21 cellular contexts compared by ENCODE assay signal in the genomic region with DNA sequence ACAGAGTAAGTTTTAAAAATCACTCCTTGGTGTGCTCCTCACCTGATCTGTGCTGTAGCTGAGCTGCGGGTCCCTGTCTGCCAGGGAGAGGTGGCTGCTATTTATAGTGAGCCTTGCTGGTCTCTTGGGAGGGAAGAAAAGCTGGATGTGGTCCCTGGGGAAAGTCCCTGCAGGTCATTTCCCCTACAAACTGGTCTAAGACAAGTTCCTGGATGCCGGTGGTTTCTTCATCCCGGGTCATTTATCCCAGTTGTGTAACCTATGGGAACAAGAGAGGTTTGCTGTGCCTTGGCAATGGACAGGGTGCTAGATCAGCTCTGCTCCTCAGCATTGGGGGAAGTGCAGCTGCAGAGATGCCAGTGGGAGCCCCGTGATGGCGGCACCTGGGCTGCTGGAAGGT. TPM values are rescaled to one million over a fixed set of nuclear protein-coding genes. Genes with fewer than 3 reads are reported as not detected.
DNase-seq lines count a peak whose midpoint lies in the region; ATAC-seq and TF ChIP-seq lines count a peak whose summit lies in the region.
"Had no signal": no experiment of that assay in that cellular context is flagged by ENCODE, and none has a peak within 500 bp of the region (broad histone marks: within the 10 kb centered on the region; RNA-seq: fewer than 3 reads in every experiment).

A gene (minus strand): TSS at position 108 of the 400 bp plus-strand sequence. CDS start 657 bp downstream, outside the sequence.

- no peak within 1 kb of the TSS for H3K4me3 Mint-ChIP-seq in activated CD8-positive, alpha-beta T cell treated with anti-CD3 and anti-CD28 coated beads, Interleukin-2, amount 10 ng/mL, durations not matched to agents 7 days and 5 days
- no peak within 1 kb of the TSS for H3K4me3 Mint-ChIP-seq in activated CD8-positive, alpha-beta T cell treated with anti-CD3 and anti-CD28 coated beads for 36 hours
- H3K4me3 Mint-ChIP-seq in activated T-helper 2 cell treated with anti-CD3 and anti-CD28 coated beads, Interferon-gamma antibody, Interleukin-2, Interleukin-4, amounts not matched to agents 10 μg/mL and 5 μg/mL and 100 μg/mL, durations not matched to agents 14 hours and 24 hours and 36 hours (ENCODE audit: low read depth), result no peak within 1 kb of the TSS
- H3K4me3 Mint-ChIP-seq in activated CD4-positive, alpha-beta T cell treated with anti-CD3 and anti-CD28 coated beads, Interleukin-2, amount 10 ng/mL, durations not matched to agents 24 days and 14 days, result no peak within 1 kb of the TSS

- no peaks in the 10 kb centered on the region for H3K36me3 Mint-ChIP-seq in activated CD8-positive, alpha-beta T cell treated with anti-CD3 and anti-CD28 coated beads, Interleukin-2, amount 10 ng/mL, durations not matched to agents 7 days and 5 days (ENCODE audit: low read depth)
- H3K36me3 Mint-ChIP-seq in activated CD8-positive, alpha-beta T cell treated with anti-CD3 and anti-CD28 coated beads for 36 hours (ENCODE audit: low read depth), result no peaks in the 10 kb centered on the region
- no peaks in the 10 kb centered on the region for H3K36me3 Mint-ChIP-seq in activated T-helper 2 cell treated with anti-CD3 and anti-CD28 coated beads, Interferon-gamma antibody, Interleukin-2, Interleukin-4, amounts not matched to agents 10 μg/mL and 5 μg/mL and 100 μg/mL, durations not matched to agents 14 hours and 24 hours and 36 hours (ENCODE audit: low read depth)
- H3K36me3 Mint-ChIP-seq in activated CD4-positive, alpha-beta T cell treated with anti-CD3 and anti-CD28 coated beads, Interleukin-2, amount 10 ng/mL, durations not matched to agents 24 days and 14 days (ENCODE audit: low read depth), result no peaks in the 10 kb centered on the region

- no peaks in the 10 kb centered on the region for H4K20me1 ChIP-seq in osteoblast (ENCODE audit: insufficient read depth, low read length)

- H3K27me3 Mint-ChIP-seq in activated CD8-positive, alpha-beta T cell treated with anti-CD3 and anti-CD28 coated beads, Interleukin-2, amount 10 ng/mL, durations not matched to agents 7 days and 5 days (ENCODE audit: low read depth), result peaks cover 4% of the 10 kb centered on the region
- no peaks in the 10 kb centered on the region for H3K27me3 Mint-ChIP-seq in activated CD8-positive, alpha-beta T cell treated with anti-CD3 and anti-CD28 coated beads for 36 hours
- H3K27me3 Mint-ChIP-seq in activated T-helper 2 cell treated with anti-CD3 and anti-CD28 coated beads, Interferon-gamma antibody, Interleukin-2, Interleukin-4, amounts not matched to agents 10 μg/mL and 5 μg/mL and 100 μg/mL, durations not matched to agents 14 hours and 24 hours and 36 hours (ENCODE audit: low read depth), result peaks cover 2% of the 10 kb centered on the region
- peaks cover 2% of the 10 kb centered on the region for H3K27me3 Mint-ChIP-seq in activated CD4-positive, alpha-beta T cell treated with anti-CD3 and anti-CD28 coated beads, Interleukin-2, amount 10 ng/mL, durations not matched to agents 24 days and 14 days
- H3K27me3 Mint-ChIP-seq: activated T-helper 17 cell treated with anti-CD3 and anti-CD28 coated beads, Interleukin-2, amount 50 U/mL, for 72 hours had no signal

- H3K27ac Mint-ChIP-seq in activated CD8-positive, alpha-beta T cell treated with anti-CD3 and anti-CD28 coated beads, Interleukin-2, amount 10 ng/mL, durations not matched to agents 7 days and 5 days, result no peak within 1 kb of the TSS
- H3K27ac Mint-ChIP-seq in activated CD8-positive, alpha-beta T cell treated with anti-CD3 and anti-CD28 coated beads for 36 hours, result no peak within 1 kb of the TSS
- H3K27ac Mint-ChIP-seq in activated T-helper 2 cell treated with anti-CD3 and anti-CD28 coated beads, Interferon-gamma antibody, Interleukin-2, Interleukin-4, amounts not matched to agents 10 μg/mL and 5 μg/mL and 100 μg/mL, durations not matched to agents 14 hours and 24 hours and 36 hours, result no peak within 1 kb of the TSS
- no peak within 1 kb of the TSS for H3K27ac Mint-ChIP-seq in activated CD4-positive, alpha-beta T cell treated with anti-CD3 and anti-CD28 coated beads, Interleukin-2, amount 10 ng/mL, durations not matched to agents 24 days and 14 days

- no peaks in the 10 kb centered on the region for H3K9me3 ChIP-seq in osteoblast (ENCODE audit: low read depth, low read length)
- H3K9me3 ChIP-seq: prostate gland, upper lobe of right lung had no signal

- CTCF ChIA-PET in activated CD8-positive, alpha-beta T cell treated with anti-CD3 and anti-CD28 coated beads, Interleukin-2, amount 10 ng/mL, durations not matched to agents 7 days and 5 days (lab: Charles Lee), result interaction anchor here (0.6 kb wide), 1 partner anchor 279 kb away, joined by 4 read pairs; no protein-coding TSS in a partner anchor
- CTCF ChIA-PET in activated CD8-positive, alpha-beta T cell treated with anti-CD3 and anti-CD28 coated beads for 36 hours (lab: Charles Lee), result interaction anchor here (0.9 kb wide), 1 partner anchor 87 kb away, joined by 3 read pairs; no protein-coding TSS in a partner anchor

- H3K27me3 ChIP-seq in osteoblast (ENCODE audit: insufficient read depth, low read length), result no peaks in the 10 kb centered on the region
- H3K27me3 ChIP-seq: brain microvascular endothelial cell, upper lobe of right lung had no signal

- no peaks in the 10 kb centered on the region for H3K36me3 ChIP-seq in osteoblast (ENCODE audit: insufficient read depth, low read length)
- H3K36me3 ChIP-seq: brain microvascular endothelial cell, prostate gland, upper lobe of right lung had no signal

- POLR2A ChIA-PET in activated CD8-positive, alpha-beta T cell treated with anti-CD3 and anti-CD28 coated beads, Interleukin-2, amount 10 ng/mL, durations not matched to agents 7 days and 5 days (lab: Charles Lee), result no interaction called here
- POLR2A ChIA-PET in activated CD8-positive, alpha-beta T cell treated with anti-CD3 and anti-CD28 coated beads for 36 hours (lab: Charles Lee), result no interaction called here

- H3K4me1 Mint-ChIP-seq in activated CD8-positive, alpha-beta T cell treated with anti-CD3 and anti-CD28 coated beads, Interleukin-2, amount 10 ng/mL, durations not matched to agents 7 days and 5 days (ENCODE audit: low read depth), result peaks cover 37% of the 10 kb centered on the region
- H3K4me1 Mint-ChIP-seq in activated CD8-positive, alpha-beta T cell treated with anti-CD3 and anti-CD28 coated beads for 36 hours (ENCODE audit: low read depth), result peaks cover 8% of the 10 kb centered on the region
- H3K4me1 Mint-ChIP-seq in activated T-helper 2 cell treated with anti-CD3 and anti-CD28 coated beads, Interferon-gamma antibody, Interleukin-2, Interleukin-4, amounts not matched to agents 10 μg/mL and 5 μg/mL and 100 μg/mL, durations not matched to agents 14 hours and 24 hours and 36 hours (ENCODE audit: low read depth), result peaks cover 31% of the 10 kb centered on the region
- H3K4me1 Mint-ChIP-seq in activated CD4-positive, alpha-beta T cell treated with anti-CD3 and anti-CD28 coated beads, Interleukin-2, amount 10 ng/mL, durations not matched to agents 24 days and 14 days, result peaks cover 28% of the 10 kb centered on the region

- H3K4me2 ChIP-seq in osteoblast (ENCODE audit: insufficient read depth, low read length), result no peak within 1 kb of the TSS

- no peaks in the 10 kb centered on the region for H3K79me2 ChIP-seq in osteoblast (ENCODE audit: insufficient read depth, low read length)

- peak; percentile 13 for DNase-seq in activated CD8-positive, alpha-beta T cell treated with anti-CD3 and anti-CD28 coated beads, Interleukin-2, amount 10 ng/mL, durations not matched to agents 7 days and 5 days
- DNase-seq in activated CD8-positive, alpha-beta T cell treated with anti-CD3 and anti-CD28 coated beads for 36 hours, result no peak
- peak; percentile 16 for DNase-seq in fibroblast of gingiva (ENCODE audit: low read depth)
- DNase-seq in mesenteric fat pad (ENCODE audit: low spot score), result no peak
- DNase-seq in activated T-helper 2 cell treated with anti-CD3 and anti-CD28 coated beads, Interferon-gamma antibody, Interleukin-2, Interleukin-4, amounts not matched to agents 10 μg/mL and 5 μg/mL and 100 μg/mL, durations not matched to agents 14 hours and 24 hours and 36 hours (ENCODE audit: low spot score), result no peak
- DNase-seq in osteoblast (ENCODE audit: insufficient read length, low spot score, missing footprints), result no peak
- no peak for DNase-seq in activated CD4-positive, alpha-beta T cell treated with anti-CD3 and anti-CD28 coated beads, Interleukin-2, amount 10 ng/mL, durations not matched to agents 24 days and 14 days
- DNase-seq: brain microvascular endothelial cell; EL; midbrain; NCI-H1105 treated with DMSO at 0.1 percent for 48 hours; NCI-H748 treated with DMSO at 0.1 percent for 48 hours; SIG-M5; stimulated activated CD4-positive, alpha-beta T cell treated with anti-CD3 and anti-CD28 coated beads, Interleukin-4, amount 100 ng/mL, for 24 hours; stimulated activated naive CD8-positive, alpha-beta T cell treated with anti-CD3 and anti-CD28 coated beads, Interleukin-15, amount 100 ng/mL, for 72 hours; upper lobe of right lung had no signal

- H3K4me3 ChIP-seq in osteoblast (ENCODE audit: insufficient read depth, low read length), result no peak within 1 kb of the TSS
- H3K4me3 ChIP-seq: prostate gland, upper lobe of right lung had no signal

- no peaks in the 10 kb centered on the region for H3K9me3 Mint-ChIP-seq in activated CD8-positive, alpha-beta T cell treated with anti-CD3 and anti-CD28 coated beads, Interleukin-2, amount 10 ng/mL, durations not matched to agents 7 days and 5 days (ENCODE audit: insufficient read depth)
- no peaks in the 10 kb centered on the region for H3K9me3 Mint-ChIP-seq in activated CD8-positive, alpha-beta T cell treated with anti-CD3 and anti-CD28 coated beads for 36 hours
- H3K9me3 Mint-ChIP-seq in activated T-helper 2 cell treated with anti-CD3 and anti-CD28 coated beads, Interferon-gamma antibody, Interleukin-2, Interleukin-4, amounts not matched to agents 10 μg/mL and 5 μg/mL and 100 μg/mL, durations not matched to agents 14 hours and 24 hours and 36 hours, result no peaks in the 10 kb centered on the region
- no peaks in the 10 kb centered on the region for H3K9me3 Mint-ChIP-seq in activated CD4-positive, alpha-beta T cell treated with anti-CD3 and anti-CD28 coated beads, Interleukin-2, amount 10 ng/mL, durations not matched to agents 24 days and 14 days
- H3K9me3 Mint-ChIP-seq: activated T-helper 17 cell treated with anti-CD3 and anti-CD28 coated beads, Interleukin-2, amount 50 U/mL, for 72 hours had no signal

- H3K4me1 ChIP-seq in osteoblast (ENCODE audit: insufficient read depth, low read length), result no peaks in the 10 kb centered on the region
- H3K4me1 ChIP-seq: prostate gland, upper lobe of right lung had no signal

- no peak for ATAC-seq in activated CD8-positive, alpha-beta T cell treated with anti-CD3 and anti-CD28 coated beads, Interleukin-2, amount 10 ng/mL, durations not matched to agents 7 days and 5 days
- no peak for ATAC-seq in activated CD8-positive, alpha-beta T cell treated with anti-CD3 and anti-CD28 coated beads for 36 hours
- no peak for ATAC-seq in GM18502 (IDR thresholded peaks at IDR 0.05; ENCODE audit: poor library complexity, unreplicated experiment)
- ATAC-seq: activated T-helper 17 cell treated with anti-CD3 and anti-CD28 coated beads, Interleukin-2, amount 50 U/mL, for 72 hours; stimulated activated naive CD8-positive, alpha-beta T cell treated with anti-CD3 and anti-CD28 coated beads, Interleukin-15, amount 100 ng/mL, for 72 hours; upper lobe of right lung had no signal

- intact Hi-C loops in activated CD8-positive, alpha-beta T cell treated with anti-CD3 and anti-CD28 coated beads for 36 hours (cut with micrococcal nuclease), result no loop called here
- intact Hi-C loops in activated T-helper 2 cell treated with anti-CD3 and anti-CD28 coated beads, Interferon-gamma antibody, Interleukin-2, Interleukin-4, amounts not matched to agents 10 μg/mL and 5 μg/mL and 100 μg/mL, durations not matched to agents 14 hours and 24 hours and 36 hours (cut with micrococcal nuclease), result loop anchor here (10.0 kb wide), 1 partner anchor 486 kb away; no protein-coding TSS in a partner anchor
- intact Hi-C loops in activated CD4-positive, alpha-beta T cell treated with anti-CD3 and anti-CD28 coated beads, Interleukin-2, amount 10 ng/mL, durations not matched to agents 24 days and 14 days (cut with micrococcal nuclease), result loop anchor here (10.0 kb wide), 3 partner anchors 386 to 516 kb away; a partner anchor contains a TSS

- no peak within 1 kb of the TSS for H2AFZ ChIP-seq in osteoblast (ENCODE audit: low read length)

- no peak for TF ChIP-seq CTCF in activated CD8-positive, alpha-beta T cell treated with anti-CD3 and anti-CD28 coated beads for 36 hours (IDR thresholded peaks at IDR 0.05)
- TF ChIP-seq CTCF in osteoblast (IDR thresholded peaks at IDR 0.05; ENCODE audit: extremely low read depth, low read depth, low read length), result no peak

- no peak within 1 kb of the TSS for H3K27ac ChIP-seq in osteoblast (ENCODE audit: low read depth, low read length)
- H3K27ac ChIP-seq: brain microvascular endothelial cell, prostate gland, upper lobe of right lung had no signal

RNA-seq across cellular contexts. Expression of the gene that starts here (rescaled TPM):
- not detected for total RNA-seq in activated CD8-positive, alpha-beta T cell treated with anti-CD3 and anti-CD28 coated beads, Interleukin-2, amount 10 ng/mL, durations not matched to agents 7 days and 5 days
- total RNA-seq in activated CD8-positive, alpha-beta T cell treated with anti-CD3 and anti-CD28 coated beads for 36 hours, result not detected
- 700 TPM for total RNA-seq in mesenteric fat pad
- total RNA-seq in activated T-helper 2 cell treated with anti-CD3 and anti-CD28 coated beads, Interferon-gamma antibody, Interleukin-2, Interleukin-4, amounts not matched to agents 10 μg/mL and 5 μg/mL and 100 μg/mL, durations not matched to agents 14 hours and 24 hours and 36 hours, result not detected in 2 replicates
- under 0.01 TPM in 1 of 2 replicates, not detected in the other for total RNA-seq in osteoblast
- not detected in 2 replicates for total RNA-seq in activated CD4-positive, alpha-beta T cell treated with anti-CD3 and anti-CD28 coated beads, Interleukin-2, amount 10 ng/mL, durations not matched to agents 24 days and 14 days
- total RNA-seq: activated T-helper 17 cell treated with anti-CD3 and anti-CD28 coated beads, Interleukin-2, amount 50 U/mL, for 72 hours; LHCN-M2; OCI-LY7 had no signal

Comparison
In these comparisons a context has a peak if more than half of its experiments do, and no peak if none do; other contexts are left out.
1. RNA of the gene that starts here (total RNA-seq): 700 TPM in mesenteric fat pad (single experiment); not detected in activated CD8-positive, alpha-beta T cell treated with anti-CD3 and anti-CD28 coated beads, Interleukin-2, amount 10 ng/mL, durations not matched to agents 7 days and 5 days, not detected in activated CD8-positive, alpha-beta T cell treated with anti-CD3 and anti-CD28 coated beads for 36 hours, not detected in activated T-helper 2 cell treated with anti-CD3 and anti-CD28 coated beads, Interferon-gamma antibody, Interleukin-2, Interleukin-4, amounts not matched to agents 10 μg/mL and 5 μg/mL and 100 μg/mL, durations not matched to agents 14 hours and 24 hours and 36 hours, under 0.01 TPM in osteoblast and not detected in activated CD4-positive, alpha-beta T cell treated with anti-CD3 and anti-CD28 coated beads, Interleukin-2, amount 10 ng/mL, durations not matched to agents 24 days and 14 days; every median in the first group is over 100 times any median in the second.
2. Peak in DNase-seq in activated CD8-positive, alpha-beta T cell treated with anti-CD3 and anti-CD28 coated beads, Interleukin-2, amount 10 ng/mL, durations not matched to agents 7 days and 5 days; RNA of the gene not detected or under 1 TPM.